In the genomic region with DNA sequence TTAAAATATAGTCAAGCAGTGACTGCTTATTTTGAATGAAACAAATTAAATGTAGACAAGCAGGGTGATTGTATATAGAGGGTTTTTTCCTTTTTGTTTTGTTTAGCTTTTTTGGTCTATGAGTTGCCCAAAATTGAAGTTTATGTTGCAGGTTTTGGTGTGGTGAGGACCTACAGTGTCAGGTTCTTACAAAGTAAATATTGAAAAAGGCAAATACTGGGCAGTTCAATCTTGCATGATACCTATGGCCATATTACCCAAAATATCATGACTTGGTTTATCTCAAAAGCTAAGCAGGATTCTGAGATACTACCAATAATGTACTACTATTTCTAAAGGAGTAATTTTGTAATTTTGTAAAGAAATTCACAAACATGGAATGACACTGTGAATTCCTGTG, we compare ENCODE assay signal across 8 cellular contexts. TPM values are rescaled to one million over a fixed set of nuclear protein-coding genes. Genes with fewer than 3 reads are reported as not detected.
DNase-seq lines count a peak whose midpoint lies in the region; ATAC-seq and TF ChIP-seq lines count a peak whose summit lies in the region.

No MANE protein-coding gene starts in this region.

- H4K20me1 ChIP-seq in MM.1S (ENCODE audit: insufficient read depth, low read length), result no peaks in the 10 kb centered on the region

- peaks cover 5% of the 10 kb centered on the region for H3K27me3 Mint-ChIP-seq in CD4-positive, CD25-positive, alpha-beta regulatory T cell

- peak overlapping the region; percentile 99 for H3K4me3 ChIP-seq in CD4-positive, CD25-positive, alpha-beta regulatory T cell (ENCODE audit: low read depth, low read length)
- H3K4me3 ChIP-seq in MM.1S (ENCODE audit: low read length) (peak overlapping the region; percentile 69), endocrine pancreas (ENCODE audit: control insufficient read depth, insufficient read depth, low read length) (peak overlapping the region; percentile 95), neuron (ENCODE audit: low read length) (peak overlapping the region; percentile 78)

- no peak for ATAC-seq in CD4-positive, CD25-positive, alpha-beta regulatory T cell (ENCODE audit: low read depth in 2 of 2)
- ATAC-seq in HG03432 (IDR thresholded peaks at IDR 0.05; ENCODE audit: unreplicated experiment) (no peak), HG03095 (IDR thresholded peaks at IDR 0.05; ENCODE audit: unreplicated experiment) (no peak)

- no peaks in the 10 kb centered on the region for H3K36me3 ChIP-seq in CD4-positive, CD25-positive, alpha-beta regulatory T cell (ENCODE audit: control insufficient read depth, insufficient read depth, low read length)
- H3K36me3 ChIP-seq in MM.1S (replicated peaks; ENCODE audit: insufficient read depth, low read length) (no peaks in the 10 kb centered on the region), endocrine pancreas (ENCODE audit: control insufficient read depth, insufficient read depth, low read length) (no peaks in the 10 kb centered on the region), neuron (ENCODE audit: insufficient read depth, low read length) (no peaks in the 10 kb centered on the region)

- H3K4me2 ChIP-seq in MM.1S (ENCODE audit: low read depth, low read length), result peak overlapping the region; percentile 44

- no peak overlapping the region for H3K27ac ChIP-seq in CD4-positive, CD25-positive, alpha-beta regulatory T cell (ENCODE audit: insufficient read depth, low read length, poor library complexity, severe bottlenecking)
- H3K27ac ChIP-seq in MM.1S (ENCODE audit: low read length), result no peak overlapping the region

- no peaks in the 10 kb centered on the region for H3K9me2 ChIP-seq in MM.1S (replicated peaks; ENCODE audit: insufficient read depth, low read length)

- no peaks in the 10 kb centered on the region for H3K9me3 Mint-ChIP-seq in CD4-positive, CD25-positive, alpha-beta regulatory T cell

- peaks cover 33% of the 10 kb centered on the region for H3K4me1 ChIP-seq in CD4-positive, CD25-positive, alpha-beta regulatory T cell (ENCODE audit: control insufficient read depth, insufficient read depth, low read length, poor library complexity, severe bottlenecking)
- H3K4me1 ChIP-seq in MM.1S (ENCODE audit: low read length) (peaks cover 20% of the 10 kb centered on the region), endocrine pancreas (ENCODE audit: control insufficient read depth, insufficient read depth, low read length) (peaks cover 15% of the 10 kb centered on the region), neuron (ENCODE audit: insufficient read depth, low read length) (peaks cover 38% of the 10 kb centered on the region)

- no peak for DNase-seq in CD4-positive, CD25-positive, alpha-beta regulatory T cell
- no peak for DNase-seq in MM.1S
- DNase-seq in COLO829 (ENCODE audit: low spot score), result no peak
- DNase-seq in nucleus accumbens (lab: John Stamatoyannopoulos, UW), result no peak

- peak overlapping the region; percentile 12 to 92 (median 76) for H3K4me3 Mint-ChIP-seq in CD4-positive, CD25-positive, alpha-beta regulatory T cell

- no peak overlapping the region for H2AFZ ChIP-seq in MM.1S (ENCODE audit: low read length)
- H2AFZ ChIP-seq in neuron (ENCODE audit: low read depth, low read length), result no peak overlapping the region

- H3K4me1 Mint-ChIP-seq in CD4-positive, CD25-positive, alpha-beta regulatory T cell, result peaks cover 18 to 67% (median 36%) of the 10 kb centered on the region in 4 donors

- no peaks in the 10 kb centered on the region for H3K9me3 ChIP-seq in CD4-positive, CD25-positive, alpha-beta regulatory T cell (ENCODE audit: control insufficient read depth in 2 of 2, low read length in 2 of 2)
- H3K9me3 ChIP-seq in MM.1S (replicated peaks; ENCODE audit: insufficient read depth, low read length), result no peaks in the 10 kb centered on the region
- no peaks in the 10 kb centered on the region for H3K9me3 ChIP-seq in endocrine pancreas (ENCODE audit: control insufficient read depth, low read length)
- H3K9me3 ChIP-seq in neuron (ENCODE audit: low read length), result no peaks in the 10 kb centered on the region

- H3K36me3 Mint-ChIP-seq in CD4-positive, CD25-positive, alpha-beta regulatory T cell, result no peaks in the 10 kb centered on the region

- peaks cover 27% of the 10 kb centered on the region for H3F3A ChIP-seq in MM.1S (ENCODE audit: insufficient read depth, low read length)

- H3K27me3 ChIP-seq in CD4-positive, CD25-positive, alpha-beta regulatory T cell (ENCODE audit: control insufficient read depth, insufficient read depth, low read length), result no peaks in the 10 kb centered on the region
- no peaks in the 10 kb centered on the region for H3K27me3 ChIP-seq in MM.1S (replicated peaks; ENCODE audit: insufficient read depth, low read length)
- H3K27me3 ChIP-seq in endocrine pancreas (ENCODE audit: control insufficient read depth, insufficient read depth, low read length), result no peaks in the 10 kb centered on the region
- H3K27me3 ChIP-seq in neuron (ENCODE audit: insufficient read depth, low read length), result no peaks in the 10 kb centered on the region

- H3K9ac ChIP-seq in MM.1S (ENCODE audit: low read length) (peak overlapping the region; percentile 68; the same call in 1 of the 2 replicates), endocrine pancreas (ENCODE audit: control insufficient read depth, insufficient read depth, low read length) (no peak overlapping the region)

- H3K79me2 ChIP-seq in MM.1S (ENCODE audit: low read length), result peaks cover 58% of the 10 kb centered on the region

- no peak for TF ChIP-seq CTCF in MM.1S (IDR thresholded peaks at IDR 0.05; ENCODE audit: low read length)

- peak overlapping the region in 1 of 3 donors; percentile 96 for H3K27ac Mint-ChIP-seq in CD4-positive, CD25-positive, alpha-beta regulatory T cell

RNA-seq across cellular contexts. Expression of a gene that starts 1.8 kb away (rescaled TPM):
- total RNA-seq in CD4-positive, CD25-positive, alpha-beta regulatory T cell, result 34.4 TPM
- 1 to 10 TPM; 7.6 to 9.3 (median 8.6) TPM for polyA plus RNA-seq in CD4-positive, CD25-positive, alpha-beta regulatory T cell

RNA-seq across cellular contexts. Expression of a gene that starts 27.6 kb away (rescaled TPM):
- total RNA-seq in CD4-positive, CD25-positive, alpha-beta regulatory T cell, result 225 TPM
- 10 to 100 TPM; 46.2 to 52.8 (median 50.1) TPM for polyA plus RNA-seq in CD4-positive, CD25-positive, alpha-beta regulatory T cell

RNA-seq across cellular contexts. Expression of a gene that starts 39.3 kb away (rescaled TPM):
- total RNA-seq in CD4-positive, CD25-positive, alpha-beta regulatory T cell, result not detected
- under 1 TPM in 2 of 4 donors, not detected in 2; 0.22 to 0.39 TPM for polyA plus RNA-seq in CD4-positive, CD25-positive, alpha-beta regulatory T cell
